8 cellular contexts compared by ENCODE assay signal in the genomic region with DNA sequence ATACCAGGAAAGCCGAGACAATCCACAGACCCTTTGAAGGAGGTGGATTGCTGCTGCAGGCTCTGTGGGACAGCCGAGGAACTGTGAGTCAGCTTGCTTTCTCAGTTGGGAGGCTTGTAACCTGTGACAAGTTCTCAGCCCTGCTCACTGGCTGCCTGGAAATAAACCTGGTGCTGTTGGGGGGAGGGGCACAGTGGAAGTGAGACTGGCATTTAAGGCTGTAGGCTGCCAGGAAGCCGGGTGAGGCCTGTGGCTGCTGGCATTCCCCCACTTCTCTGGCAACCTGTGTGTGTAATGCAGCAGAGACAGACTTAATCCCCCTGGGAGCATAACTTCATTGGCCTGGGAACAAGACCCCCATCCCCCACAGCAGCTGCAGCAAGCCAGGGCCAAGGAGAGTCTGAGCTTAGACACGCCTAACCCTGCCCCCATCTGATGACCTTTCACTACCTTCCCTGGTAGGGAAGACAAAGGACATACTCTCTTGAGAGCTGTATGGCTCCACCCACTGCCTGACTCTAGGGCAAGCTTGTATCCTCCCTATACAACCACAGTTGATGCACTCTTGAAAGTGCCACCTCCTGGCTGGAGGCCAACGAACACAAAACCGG.
DNase-seq lines count a peak whose midpoint lies in the region; ATAC-seq, FAIRE-seq and TF ChIP-seq lines count a peak whose summit lies in the region.

No MANE protein-coding gene starts in this region.

- H3K4me1 Mint-ChIP-seq in CD8-positive, alpha-beta memory T cell = no peaks in the 10 kb centered on the region

- no peak overlapping the region for H3K27ac Mint-ChIP-seq in CD8-positive, alpha-beta memory T cell

- H3K4me1 ChIP-seq in BLaER1 = peaks cover 17% of the 10 kb centered on the region
- no peaks in the 10 kb centered on the region for H3K4me1 ChIP-seq in CD8-positive, alpha-beta memory T cell (ENCODE audit: insufficient read depth, low read length)
- no peaks in the 10 kb centered on the region for H3K4me1 ChIP-seq in kidney (ENCODE audit: control insufficient read depth in 1 of 2, insufficient read depth in 1 of 2, low read depth in 1 of 2, low read length in 2 of 2)

- H3K27me3 ChIP-seq in BLaER1 = no peaks in the 10 kb centered on the region
- H3K27me3 ChIP-seq in CD8-positive, alpha-beta memory T cell (ENCODE audit: insufficient read depth, low read length, poor library complexity, severe bottlenecking) = no peaks in the 10 kb centered on the region

- no peaks in the 10 kb centered on the region for H4K20me1 ChIP-seq in BLaER1

- peaks cover 0 to 30% (median 4%) of the 10 kb centered on the region in 3 donors for H3K36me3 Mint-ChIP-seq in CD8-positive, alpha-beta memory T cell

- H3K27ac ChIP-seq in BLaER1 = peak overlapping the region; percentile 69
- no peak overlapping the region for H3K27ac ChIP-seq in CD8-positive, alpha-beta memory T cell (ENCODE audit: low read depth, low read length)
- H3K27ac ChIP-seq in kidney (ENCODE audit: low read depth in 2 of 2, low read length in 2 of 2) = no peak overlapping the region

- H3K9me3 ChIP-seq in BLaER1 (peaks cover 34% of the 10 kb centered on the region), kidney (ENCODE audit: control insufficient read depth in 1 of 2, low read length in 2 of 2) (no peaks in the 10 kb centered on the region)
- H3K9me3 ChIP-seq in CD8-positive, alpha-beta memory T cell (ENCODE audit: low read length) = no peaks in the 10 kb centered on the region

- ATAC-seq in GM19452 (IDR thresholded peaks at IDR 0.05; ENCODE audit: unreplicated experiment) = peak; percentile 88

- no peaks in the 10 kb centered on the region for H3K36me3 ChIP-seq in BLaER1
- H3K36me3 ChIP-seq in CD8-positive, alpha-beta memory T cell (ENCODE audit: insufficient read depth, low read length) = no peaks in the 10 kb centered on the region
- H3K36me3 ChIP-seq in kidney (ENCODE audit: control insufficient read depth in 1 of 2, insufficient read depth in 2 of 2, low read length in 2 of 2) = peaks cover 0 to 2% of the 10 kb centered on the region in 2 donors

- H3K27me3 Mint-ChIP-seq in CD8-positive, alpha-beta memory T cell = peaks cover 8 to 17% of the 10 kb centered on the region in 2 donors

- CTCF ChIA-PET in CD8-positive, alpha-beta memory T cell (lab: Charles Lee) = no interaction called here

- H3K9ac ChIP-seq in BLaER1 (peak overlapping the region; percentile 8; the same call in 1 of the 2 replicates), kidney (ENCODE audit: low read length in 2 of 2) (no peak overlapping the region)

- H3K4me3 Mint-ChIP-seq in CD8-positive, alpha-beta memory T cell = no peak overlapping the region

- DNase-seq in HT1080 (ENCODE audit: low read depth) (peak; percentile 87), cardiac fibroblast (ENCODE audit: low read depth in 2 of 2) (peak; percentile 25 to 26), kidney (no peak), NCI-H1105 (lab: John Stamatoyannopoulos, UW) (no peak)
- DNase-seq in CD8-positive, alpha-beta memory T cell = no peak
- no peak for DNase-seq in activated CD8-positive, alpha-beta memory T cell treated with anti-CD3 and anti-CD28 coated beads, Interleukin-2, amount 50 U/mL, for 48 hours

- FAIRE-seq in kidney (lab: Jason Lieb, UNC) = no peak

- TF ChIP-seq CTCF in cardiac fibroblast (IDR thresholded peaks at IDR 0.05; ENCODE audit: low read depth, low read length) (no peak), kidney (IDR thresholded peaks at IDR 0.05; ENCODE audit: borderline replicate concordance, extremely low read depth, insufficient read depth) (no peak)

- intact Hi-C loops in kidney (cut with DNase I) = no loop called here

- POLR2A ChIA-PET in CD8-positive, alpha-beta memory T cell (lab: Charles Lee) = no interaction called here

- peak overlapping the region; percentile 68 for H3K4me2 ChIP-seq in BLaER1

- 0 out of 2 replicates have a peak overlapping the region, but pooled peaks have one; percentile 2 for H3K4me3 ChIP-seq in BLaER1
- H3K4me3 ChIP-seq in cardiac fibroblast (replicated peaks in 1 of 2; ENCODE audit: low read depth in 2 of 2, low read length in 2 of 2) = no peak overlapping the region
- H3K4me3 ChIP-seq in CD8-positive, alpha-beta memory T cell (ENCODE audit: low read length) = no peak overlapping the region
- no peak overlapping the region for H3K4me3 ChIP-seq in kidney (ENCODE audit: low read length in 2 of 2)

- H3K9me3 Mint-ChIP-seq in CD8-positive, alpha-beta memory T cell = peaks cover 16 to 40% (median 20%) of the 10 kb centered on the region in 5 donors

Comparison
In these comparisons a context has a peak if more than half of its experiments do, and no peak if none do; other contexts are left out.
1. DNase-seq: peak in HT1080 (single experiment) and cardiac fibroblast (2 of 2); none in CD8-positive, alpha-beta memory T cell (0 of 5), activated CD8-positive, alpha-beta memory T cell treated with anti-CD3 and anti-CD28 coated beads, Interleukin-2, amount 50 U/mL, for 48 hours (single experiment), kidney (single experiment) and NCI-H1105 (single experiment).